In genomic region chr6:75280131-75280855, GRCh38 we compare ENCODE assay signal across 12 cellular contexts. TPM values are rescaled to one million over a fixed set of nuclear protein-coding genes. Genes with fewer than 3 reads are reported as not detected.
DNase-seq lines count a peak whose midpoint lies in the region; ATAC-seq and TF ChIP-seq lines count a peak whose summit lies in the region.
"Had no signal": no experiment of that assay in that cellular context is flagged by ENCODE, and none has a peak within 500 bp of the region (broad histone marks: within the 10 kb centered on the region; RNA-seq: fewer than 3 reads in every experiment).

No MANE protein-coding gene starts in this region.

- peaks cover 22% of the 10 kb centered on the region for H3K36me3 Mint-ChIP-seq in T-helper 1 cell treated with Interleukin-12 subunit alpha and Interleukin-12 subunit beta and Interleukin-4 antibody, amounts not matched to agents 30 μg/mL and 1 μg/mL, for 36 hours (ENCODE audit: low read depth)
- peaks cover 29% of the 10 kb centered on the region for H3K36me3 Mint-ChIP-seq in activated CD8-positive, alpha-beta T cell treated with anti-CD3 and anti-CD28 coated beads, Interleukin-2, amount 10 ng/mL, durations not matched to agents 7 days and 5 days (ENCODE audit: low read depth)

- no peaks in the 10 kb centered on the region for H3K9me3 ChIP-seq in SU-DHL-6 (ENCODE audit: insufficient read depth, low read length)
- no peaks in the 10 kb centered on the region for H3K9me3 ChIP-seq in psoas muscle

- no peak overlapping the region for H3K27ac Mint-ChIP-seq in T-helper 1 cell treated with Interleukin-12 subunit alpha and Interleukin-12 subunit beta and Interleukin-4 antibody, amounts not matched to agents 30 μg/mL and 1 μg/mL, for 36 hours
- no peak overlapping the region for H3K27ac Mint-ChIP-seq in activated CD8-positive, alpha-beta T cell treated with anti-CD3 and anti-CD28 coated beads, Interleukin-2, amount 10 ng/mL, durations not matched to agents 7 days and 5 days
- H3K27ac Mint-ChIP-seq: activated CD4-positive, alpha-beta T cell treated with anti-CD3 and anti-CD28 coated beads, Interleukin-2, amount 10 ng/mL, durations not matched to agents 7 days and 5 days had no signal

- no peak for ATAC-seq in psoas muscle
- no peak for ATAC-seq in activated CD8-positive, alpha-beta T cell treated with anti-CD3 and anti-CD28 coated beads, Interleukin-2, amount 10 ng/mL, durations not matched to agents 7 days and 5 days
- ATAC-seq: esophagus mucosa had no signal

- peak overlapping the region; percentile 49 for H3K4me3 Mint-ChIP-seq in T-helper 1 cell treated with Interleukin-12 subunit alpha and Interleukin-12 subunit beta and Interleukin-4 antibody, amounts not matched to agents 30 μg/mL and 1 μg/mL, for 36 hours
- no peak overlapping the region for H3K4me3 Mint-ChIP-seq in activated CD8-positive, alpha-beta T cell treated with anti-CD3 and anti-CD28 coated beads, Interleukin-2, amount 10 ng/mL, durations not matched to agents 7 days and 5 days
- H3K4me3 Mint-ChIP-seq: activated CD4-positive, alpha-beta T cell treated with anti-CD3 and anti-CD28 coated beads, Interleukin-2, amount 10 ng/mL, durations not matched to agents 7 days and 5 days had no signal

- WGBS in psoas muscle, 3 donors: 75 to 81% (median 81%) methylated on average over 4 of the region's 4 CpGs

- H3K27ac ChIP-seq in SU-DHL-6 (ENCODE audit: low read depth, low read length) (no peak overlapping the region), psoas muscle (no peak overlapping the region)

- peaks cover 96% of the 10 kb centered on the region for H3K79me2 ChIP-seq in SU-DHL-6 (ENCODE audit: insufficient read depth, low read length)

- H2AFZ ChIP-seq in SU-DHL-6 (ENCODE audit: low read depth, low read length, severe bottlenecking): no peak overlapping the region

- peaks cover 17% of the 10 kb centered on the region; the same call in 1 of the 2 replicates for H4K20me1 ChIP-seq in SU-DHL-6 (ENCODE audit: low read depth, low read length)

- H3K9ac ChIP-seq in SU-DHL-6 (ENCODE audit: low read length): no peak overlapping the region

- intact Hi-C loops in psoas muscle (cut with DNase I) (loop anchor here in 1 of 2 donors (5.0 to 10.0 kb wide), 2 partner anchors 247 to 325 kb away; partner anchors contain the start of gene SENP6), posterior vena cava (cut with DNase I) (no loop called here)

- no peak for DNase-seq in T-helper 1 cell
- DNase-seq in fibroblast of mammary gland (ENCODE audit: low read depth): peak; percentile 49
- no peak for DNase-seq in psoas muscle
- no peak for DNase-seq in stimulated activated CD8-positive, alpha-beta memory T cell treated with anti-CD3 and anti-CD28 coated beads, Interleukin-4, amount 100 ng/mL, for 48 hours
- no peak for DNase-seq in posterior vena cava (ENCODE audit: low spot score)
- no peak for DNase-seq in activated CD8-positive, alpha-beta T cell treated with anti-CD3 and anti-CD28 coated beads, Interleukin-2, amount 10 ng/mL, durations not matched to agents 7 days and 5 days
- DNase-seq: activated CD4-positive, alpha-beta T cell treated with anti-CD3 and anti-CD28 coated beads, Interleukin-2, amount 10 ng/mL, durations not matched to agents 7 days and 5 days; anterior cingulate cortex; Right ventricle myocardium superior had no signal

- peaks cover 2% of the 10 kb centered on the region for H3K9me3 Mint-ChIP-seq in T-helper 1 cell treated with Interleukin-12 subunit alpha and Interleukin-12 subunit beta and Interleukin-4 antibody, amounts not matched to agents 30 μg/mL and 1 μg/mL, for 36 hours
- no peaks in the 10 kb centered on the region for H3K9me3 Mint-ChIP-seq in activated CD8-positive, alpha-beta T cell treated with anti-CD3 and anti-CD28 coated beads, Interleukin-2, amount 10 ng/mL, durations not matched to agents 7 days and 5 days (ENCODE audit: insufficient read depth)

- H3K27me3 ChIP-seq in SU-DHL-6 (ENCODE audit: low read length): no peaks in the 10 kb centered on the region
- H3K27me3 ChIP-seq in psoas muscle (ENCODE audit: insufficient read depth in 3 of 3, low read length in 2 of 3): no peaks in the 10 kb centered on the region

- no peak for TF ChIP-seq CTCF in SU-DHL-6 (IDR thresholded peaks at IDR 0.05; ENCODE audit: insufficient read depth, low read length, poor library complexity, severe bottlenecking)
- TF ChIP-seq CTCF in fibroblast of mammary gland (conservative IDR thresholded peaks at IDR 0.05; ENCODE audit: control insufficient read depth, insufficient read depth, low read depth, low read length): no peak
- TF ChIP-seq CTCF in psoas muscle (IDR thresholded peaks at IDR 0.05): no peak

- peak overlapping the region; percentile 93 for H3K4me2 ChIP-seq in SU-DHL-6 (ENCODE audit: low read depth, low read length, poor library complexity, severe bottlenecking)

- no peaks in the 10 kb centered on the region for H3K36me3 ChIP-seq in SU-DHL-6 (ENCODE audit: low read length)
- H3K36me3 ChIP-seq in psoas muscle (ENCODE audit: insufficient read depth in 1 of 2, low read depth in 1 of 2): no peaks in the 10 kb centered on the region

- H3F3A ChIP-seq in SU-DHL-6 (ENCODE audit: insufficient read depth): peaks cover 4% of the 10 kb centered on the region; the same call in 1 of the 2 replicates

- H3K27me3 Mint-ChIP-seq in T-helper 1 cell treated with Interleukin-12 subunit alpha and Interleukin-12 subunit beta and Interleukin-4 antibody, amounts not matched to agents 30 μg/mL and 1 μg/mL, for 36 hours (ENCODE audit: low read depth): no peaks in the 10 kb centered on the region
- H3K27me3 Mint-ChIP-seq in activated CD8-positive, alpha-beta T cell treated with anti-CD3 and anti-CD28 coated beads, Interleukin-2, amount 10 ng/mL, durations not matched to agents 7 days and 5 days (ENCODE audit: low read depth): no peaks in the 10 kb centered on the region
- H3K27me3 Mint-ChIP-seq: activated CD4-positive, alpha-beta T cell treated with anti-CD3 and anti-CD28 coated beads, Interleukin-2, amount 10 ng/mL, durations not matched to agents 7 days and 5 days had no signal

- H3K4me1 Mint-ChIP-seq in T-helper 1 cell treated with Interleukin-12 subunit alpha and Interleukin-12 subunit beta and Interleukin-4 antibody, amounts not matched to agents 30 μg/mL and 1 μg/mL, for 36 hours (ENCODE audit: low read depth): peaks cover 41% of the 10 kb centered on the region
- H3K4me1 Mint-ChIP-seq in activated CD8-positive, alpha-beta T cell treated with anti-CD3 and anti-CD28 coated beads, Interleukin-2, amount 10 ng/mL, durations not matched to agents 7 days and 5 days (ENCODE audit: low read depth): peaks cover 41% of the 10 kb centered on the region

- POLR2A ChIA-PET in activated CD8-positive, alpha-beta T cell treated with anti-CD3 and anti-CD28 coated beads, Interleukin-2, amount 10 ng/mL, durations not matched to agents 7 days and 5 days (lab: Charles Lee): no interaction called here

- H3K4me1 ChIP-seq in psoas muscle: peaks cover 65% of the 10 kb centered on the region

- H3K9me2 ChIP-seq in SU-DHL-6 (replicated peaks; ENCODE audit: insufficient read depth, low read length): no peaks in the 10 kb centered on the region

- CTCF ChIA-PET in activated CD8-positive, alpha-beta T cell treated with anti-CD3 and anti-CD28 coated beads, Interleukin-2, amount 10 ng/mL, durations not matched to agents 7 days and 5 days (lab: Charles Lee): interaction anchor here (1.2 to 11.5 kb wide), 2 partner anchors 12 to 20 kb away, joined by 3 to 101 read pairs; no protein-coding TSS in a partner anchor

- H3K4me3 ChIP-seq in SU-DHL-6 (ENCODE audit: insufficient read depth, low read length, poor library complexity, severe bottlenecking): no peak overlapping the region
- H3K4me3 ChIP-seq in fibroblast of mammary gland (ENCODE audit: control insufficient read depth, low read depth, low read length): peak overlapping the region; percentile 20
- H3K4me3 ChIP-seq in psoas muscle: peak overlapping the region; percentile 22

RNA-seq across cellular contexts. Expression of gene TMEM30A, which starts 4.3 kb away (rescaled TPM):
- total RNA-seq in psoas muscle (10 to 100 TPM; 30.9 to 52.6 (median 41.6) TPM), posterior vena cava (100 to 1,000 TPM; 109 to 113 TPM)
- 10 to 100 TPM; 18.7 to 46.1 (median 37.6) TPM for polyA plus RNA-seq in psoas muscle
- 10 to 100 TPM; 50.2 to 56.4 TPM for total RNA-seq in activated CD8-positive, alpha-beta T cell treated with anti-CD3 and anti-CD28 coated beads, Interleukin-2, amount 10 ng/mL, durations not matched to agents 7 days and 5 days

RNA-seq across cellular contexts. Expression of gene COX7A2, which starts 36.7 kb away (rescaled TPM):
- total RNA-seq in psoas muscle (100 to 1,000 TPM; 224 to 466 (median 320) TPM), posterior vena cava (100 to 1,000 TPM; 408 to 448 TPM)
- 100 to 1,000 TPM; 324 to 404 (median 372) TPM for polyA plus RNA-seq in psoas muscle
- 100 to 1,000 TPM; 430 to 441 TPM for total RNA-seq in activated CD8-positive, alpha-beta T cell treated with anti-CD3 and anti-CD28 coated beads, Interleukin-2, amount 10 ng/mL, durations not matched to agents 7 days and 5 days
